In the genomic region with DNA sequence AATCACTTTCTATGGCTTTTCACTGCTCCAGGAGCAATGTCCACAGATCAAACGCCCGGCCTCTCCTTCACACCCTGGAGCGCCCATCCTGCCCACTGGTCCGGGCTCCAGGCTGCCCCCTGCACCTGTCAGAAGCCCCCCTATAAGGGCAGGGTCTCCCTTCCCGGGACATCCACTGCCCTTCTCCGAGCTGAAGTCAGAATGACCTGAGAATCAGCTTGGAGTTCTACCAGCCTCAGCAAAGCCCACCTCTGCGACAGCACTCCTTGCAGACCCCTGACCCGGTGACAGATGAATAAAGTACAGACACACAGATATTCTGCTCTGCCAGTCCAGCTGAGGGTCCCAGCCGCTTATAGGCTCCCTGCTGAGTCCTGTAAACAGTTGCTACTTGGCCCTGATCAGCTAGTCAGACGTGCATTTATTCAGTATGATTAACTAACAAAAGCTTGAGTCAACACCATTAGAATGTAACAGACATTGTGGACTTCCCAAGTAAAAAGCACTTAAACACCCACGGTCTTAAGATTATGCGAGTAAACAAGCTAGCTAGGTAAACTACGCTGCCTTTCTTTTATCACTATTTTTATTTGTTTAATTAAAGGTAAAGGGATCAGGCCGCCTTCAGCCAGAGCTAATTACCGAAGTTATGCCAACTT, we compare ENCODE assay signal across 10 cellular contexts. TPM values are rescaled to one million over a fixed set of nuclear protein-coding genes. Genes with fewer than 3 reads are reported as not detected.
DNase-seq lines count a peak whose midpoint lies in the region; ATAC-seq, FAIRE-seq and TF ChIP-seq lines count a peak whose summit lies in the region.
"Had no signal": no experiment of that assay in that cellular context is flagged by ENCODE, and none has a peak within 500 bp of the region (broad histone marks: within the 10 kb centered on the region; RNA-seq: fewer than 3 reads in every experiment).

No MANE protein-coding gene starts in this region.

- in situ Hi-C loops in HepG2 (cut with HindIII; ENCODE audit: extremely low pct_ligation_motif_present, low pct_unique_long_range_greater_than_20kb), result loop anchor here (25.0 kb wide), 1 partner anchor 477 kb away; a partner anchor contains a TSS

- TF ChIP-seq POLR2A in HepG2 (IDR thresholded peaks at IDR 0.05; ENCODE audit: insufficient read depth in 1 of 2, low read depth in 2 of 2, low read length in 2 of 2) (no peak), right lobe of liver (IDR thresholded peaks at IDR 0.05) (no peak), stomach (IDR thresholded peaks at IDR 0.05) (no peak)

- peak overlapping the region; percentile 93 for H3K4me3 Mint-ChIP-seq in endodermal cell

- ATAC-seq in HepG2, result no peak
- no peak for ATAC-seq in right lobe of liver

- peak overlapping the region; percentile 74 for H3K27ac Mint-ChIP-seq in endodermal cell

- no peaks in the 10 kb centered on the region; a peak in 1 of 5 replicates for H3K27me3 ChIP-seq in HepG2 (ENCODE audit: control insufficient read depth in 1 of 2, insufficient read depth in 2 of 2, low read length in 2 of 2)
- no peaks in the 10 kb centered on the region for H3K27me3 ChIP-seq in right lobe of liver
- H3K27me3 ChIP-seq in endodermal cell (ENCODE audit: control insufficient read depth, insufficient read depth, low read length, poor library complexity, severe bottlenecking), result no peaks in the 10 kb centered on the region
- H3K27me3 ChIP-seq in stomach, result no peaks in the 10 kb centered on the region

- H3K4me2 ChIP-seq in HepG2 (ENCODE audit: low read depth, low read length), result peak overlapping the region; percentile 71

- H3K36me3 Mint-ChIP-seq in endodermal cell (ENCODE audit: low read depth), result peaks cover 53% of the 10 kb centered on the region

- DNase-seq in HepG2 (ENCODE audit: low spot score), result no peak
- no peak for DNase-seq in right lobe of liver
- no peak for DNase-seq in RWPE1 (ENCODE audit: low spot score)
- DNase-seq in endodermal cell, result no peak
- DNase-seq in stomach, result no peak
- no peak for DNase-seq in activated CD4-positive, CD25-positive, alpha-beta regulatory T cell (lab: John Stamatoyannopoulos, UW)
- DNase-seq in NOMO-1 (lab: John Stamatoyannopoulos, UW; ENCODE audit: unreplicated experiment in 2 of 2), result no peak
- DNase-seq in OCI-M2 (lab: John Stamatoyannopoulos, UW; ENCODE audit: unreplicated experiment), result no peak
- DNase-seq: CD4-positive, alpha-beta memory T cell had no signal

- H3K4me1 ChIP-seq in HepG2 (ENCODE audit: insufficient read depth, low read length) (peaks cover 68% of the 10 kb centered on the region), right lobe of liver (peaks cover 0 to 11% (median 0%) of the 10 kb centered on the region in 4 donors), endodermal cell (ENCODE audit: control insufficient read depth, insufficient read depth, low read length) (peaks cover 6% of the 10 kb centered on the region), stomach (peaks cover 57 to 96% (median 74%) of the 10 kb centered on the region in 4 donors)
- H3K4me1 ChIP-seq: parathyroid adenoma had no signal

- POLR2A ChIA-PET in HepG2 (lab: Yijun Ruan, JAX), result interaction anchor here (2.0 to 13.8 kb wide), 6 partner anchors 6 to 85 kb away, joined by 4 to 399 read pairs (median 11); no protein-coding TSS in a partner anchor
- POLR2A ChIA-PET in RWPE1 (lab: Yijun Ruan, JAX; ENCODE audit: low non-redundant PET), result interaction anchor here (0.6 kb wide), 1 partner anchor 19 kb away, joined by 3 read pairs; no protein-coding TSS in a partner anchor

- BruUV-seq in HepG2 (replicated peaks; lab: Mats Ljungman, UMichigan), result no TSS peak

- H3K27me3 Mint-ChIP-seq in endodermal cell (ENCODE audit: insufficient read depth), result peaks cover 80% of the 10 kb centered on the region

- intact Hi-C loops in HepG2 (cut with micrococcal nuclease; ENCODE audit: unreplicated experiment), result no loop called here
- intact Hi-C loops in right lobe of liver (cut with DNase I), result no loop called here
- intact Hi-C loops in stomach (cut with DNase I; ENCODE audit: low total_unique reads), result no loop called here

- TF ChIP-seq RAD21 in HepG2 (CRISPR knock-in tag; IDR thresholded peaks at IDR 0.05), result no peak

- H3K9me3 Mint-ChIP-seq in endodermal cell, result no peaks in the 10 kb centered on the region

- peak overlapping the region; percentile 19 to 85 (median 38); a peak in 4 of 6 replicates for H3K4me3 ChIP-seq in HepG2 (replicated peaks in 1 of 3; ENCODE audit: insufficient read depth in 1 of 3, low read depth in 2 of 3, low read length in 3 of 3)
- no peak overlapping the region for H3K4me3 ChIP-seq in right lobe of liver
- H3K4me3 ChIP-seq in endodermal cell (ENCODE audit: low read length), result peak overlapping the region; percentile 98
- H3K4me3 ChIP-seq in stomach, result peak overlapping the region in 3 of 4 donors; percentile 4 to 29 (median 5)

- H3K9me3 ChIP-seq in HepG2 (ENCODE audit: low read length) (no peaks in the 10 kb centered on the region), right lobe of liver (no peaks in the 10 kb centered on the region), endodermal cell (ENCODE audit: control insufficient read depth, low read length) (no peaks in the 10 kb centered on the region), stomach (no peaks in the 10 kb centered on the region)

- H3K36me3 ChIP-seq in HepG2 (replicated peaks in 1 of 2; ENCODE audit: control insufficient read depth in 1 of 2, insufficient read depth in 2 of 2, low read length in 2 of 2), result peaks cover 4 to 6% of the 10 kb centered on the region in 2 experiments; a peak in 3 of 5 replicates
- no peaks in the 10 kb centered on the region for H3K36me3 ChIP-seq in right lobe of liver
- peaks cover 66% of the 10 kb centered on the region for H3K36me3 ChIP-seq in endodermal cell (ENCODE audit: control insufficient read depth, insufficient read depth, low read length)
- no peaks in the 10 kb centered on the region for H3K36me3 ChIP-seq in stomach

- 58% methylated on average over 15 of the region's 15 CpGs for WGBS in HepG2 (ENCODE audit: low lambda C conversion rate)
- WGBS in right lobe of liver (ENCODE audit: insufficient coverage, low coverage, low lambda C conversion rate, missing lambda C conversion rate), result 84% methylated on average over 12 of the region's 15 CpGs
- WGBS in endodermal cell (ENCODE audit: insufficient coverage in 1 of 2, insufficient read length in 1 of 2), 2 experiments, result 50 to 60% methylated on average over 8 to 15 of the region's 15 CpGs
- WGBS in stomach, 5 donors, result 28 to 54% (median 38%) methylated on average over 15 of the region's 15 CpGs

- H3K79me2 ChIP-seq in HepG2 (ENCODE audit: insufficient read depth, low read length), result peaks cover 91% of the 10 kb centered on the region
- H3K79me2 ChIP-seq: parathyroid adenoma had no signal

- CTCF ChIA-PET in HepG2 (lab: Yijun Ruan, JAX; ENCODE audit: low intra/inter-chr PET ratio, low total read pairs), result no interaction called here
- CTCF ChIA-PET in RWPE1 (lab: Yijun Ruan, JAX), result interaction anchor here (7.7 kb wide), 1 partner anchor 14 kb away, joined by 48 read pairs; no protein-coding TSS in a partner anchor

- peaks cover 35% of the 10 kb centered on the region for H3K4me1 Mint-ChIP-seq in endodermal cell

- TF ChIP-seq CTCF in HepG2 (CRISPR knock-in tag; IDR thresholded peaks at IDR 0.05) (no peak), right lobe of liver (IDR thresholded peaks at IDR 0.05) (no peak), RWPE1 (conservative IDR thresholded peaks at IDR 0.05; ENCODE audit: low read depth) (no peak), endodermal cell (conservative IDR thresholded peaks at IDR 0.05) (no peak), stomach (IDR thresholded peaks at IDR 0.05) (no peak)

- no peak overlapping the region for H2AFZ ChIP-seq in HepG2 (ENCODE audit: low read length)
- H2AFZ ChIP-seq: parathyroid adenoma had no signal

- H3K27ac ChIP-seq in HepG2 (ENCODE audit: extremely low read length, insufficient read depth, low read length) (peak overlapping the region; percentile 32), right lobe of liver (no peak overlapping the region), RWPE1 (peak overlapping the region; percentile 98), endodermal cell (ENCODE audit: low read depth, low read length) (no peak overlapping the region), stomach (peak overlapping the region; percentile 61 to 89 (median 85))
- H3K27ac ChIP-seq: parathyroid adenoma had no signal

- FAIRE-seq in HepG2 (lab: Jason Lieb, UNC), result no peak

- H3K9ac ChIP-seq in HepG2 (ENCODE audit: insufficient read depth, low read depth, low read length) (peak overlapping the region; percentile 63), endodermal cell (ENCODE audit: extremely low read depth, low read length, poor library complexity, severe bottlenecking) (peak overlapping the region; percentile 99)
- H3K9ac ChIP-seq: parathyroid adenoma had no signal

- TF ChIP-seq EP300 in HepG2 (IDR thresholded peaks at IDR 0.05; ENCODE audit: low read depth in 2 of 2, low read length in 2 of 2) (no peak), HepG2 (CRISPR knock-in tag; IDR thresholded peaks at IDR 0.05; ENCODE audit: borderline replicate concordance) (no peak), stomach (IDR thresholded peaks at IDR 0.05) (no peak)

- peaks cover 57% of the 10 kb centered on the region for H4K20me1 ChIP-seq in HepG2 (ENCODE audit: insufficient read depth, low read length)

RNA-seq across cellular contexts. Expression of a gene that starts 4.8 kb away (rescaled TPM):
- total RNA-seq in HepG2 (2016; rRNA removed; fragmentation: Illumina TruSeq; extraction: Trizol), result 84.4 and 155 TPM in 2 replicates
- total RNA-seq in HepG2 (2016; cell fraction: cytosol; rRNA removed; fragmentation: Illumina TruSeq; extraction: Trizol; ENCODE audit: low read depth), result 20.4 and 21.0 TPM in 2 replicates
- 65.4 and 165 TPM in 2 replicates for total RNA-seq in HepG2 (2016; cell fraction: insoluble cytoplasmic fraction; rRNA removed; fragmentation: Illumina TruSeq; extraction: Trizol)
- total RNA-seq in HepG2 (2016; cell fraction: membrane; rRNA removed; fragmentation: Illumina TruSeq; extraction: Trizol), result 76.8 and 82.0 TPM in 2 replicates
- total RNA-seq in HepG2 (2016; cell fraction: nucleus; rRNA removed; fragmentation: Illumina TruSeq; extraction: Trizol), result 144 and 171 TPM in 2 replicates
- 79.6 and 84.0 TPM in 2 replicates for polyA plus RNA-seq in HepG2 (2011; rRNA removed)
- polyA plus RNA-seq in HepG2 (2011; cell fraction: cytosol; rRNA removed), result 58.4 and 80.8 TPM in 2 replicates
- 118 and 147 TPM in 2 replicates for polyA plus RNA-seq in HepG2 (2011; cell fraction: nucleus; rRNA removed)
- 135 and 207 TPM in 2 replicates for polyA plus RNA-seq in HepG2 (2012)
- polyA plus RNA-seq in HepG2 (2016; cell fraction: cytosol; fragmentation: Illumina TruSeq; extraction: Trizol; ENCODE audit: low read depth), result 17.8 and 19.1 TPM in 2 replicates
- polyA plus RNA-seq in HepG2 (2016; cell fraction: insoluble cytoplasmic fraction; fragmentation: Illumina TruSeq; extraction: Trizol; ENCODE audit: low read depth), result 93.2 and 121 TPM in 2 replicates
- polyA plus RNA-seq in HepG2 (2016; cell fraction: membrane; fragmentation: Illumina TruSeq; extraction: Trizol; ENCODE audit: low read depth), result 56.5 and 59.3 TPM in 2 replicates
- polyA plus RNA-seq in HepG2 (2016; cell fraction: nucleus; fragmentation: Illumina TruSeq; extraction: Trizol; ENCODE audit: insufficient read depth, low read depth), result 307 and 313 TPM in 2 replicates
- 157 and 170 TPM in 2 replicates for polyA minus RNA-seq in HepG2 (2011; rRNA and poly(A)+ RNA removed; ENCODE audit: low replicate concordance)
- 88.7 and 88.8 TPM in 2 replicates for polyA minus RNA-seq in HepG2 (2011; cell fraction: cytosol; rRNA and poly(A)+ RNA removed)
- 35.7 and 42.5 TPM in 2 replicates for polyA minus RNA-seq in HepG2 (2011; cell fraction: nucleus; rRNA and poly(A)+ RNA removed)
- 10 to 100 TPM in 5 of 6 experiments, 1 to 10 TPM in 1; 7.0 to 16.3 (median 12.4) TPM for total RNA-seq in right lobe of liver
- total RNA-seq in endodermal cell, result 100 to 1,000 TPM; 374 to 588 TPM
- 144 TPM for polyA plus RNA-seq in endodermal cell (2013, experiment 1 of 2)
- 134 TPM for polyA plus RNA-seq in endodermal cell (2013, experiment 2 of 2)
- total RNA-seq in stomach, result 10 to 100 TPM in 3 of 5 donors, 1 to 10 TPM in 2; 1.4 to 24.1 (median 11.0) TPM
- 10 to 100 TPM in 1 of 3 donors, 1 to 10 TPM in 2; 3.5 to 74.8 (median 9.0) TPM for polyA plus RNA-seq in stomach

Comparison
In these comparisons a context has a peak if more than half of its experiments do, and no peak if none do; other contexts are left out.
1. H3K27ac ChIP-seq: peak in HepG2 (single experiment), RWPE1 (single experiment) and stomach (5 of 5); none in right lobe of liver (0 of 3) and endodermal cell (single experiment).
2. H3K4me3 ChIP-seq: peak in HepG2 (3 of 3), endodermal cell (single experiment) and stomach (3 of 4); none in right lobe of liver (0 of 3).